Comparison of ENCODE assay signal across 8 cellular contexts in genomic region chr20:33489495-33490022, GRCh38. TPM values are rescaled to one million over a fixed set of nuclear protein-coding genes. Genes with fewer than 3 reads are reported as not detected.
A peak's percentile ranks its signal among the peaks of the same experiment; 100 is the strongest.
DNase-seq lines count a peak whose midpoint lies in the region; ATAC-seq and TF ChIP-seq lines count a peak whose summit lies in the region.

No MANE protein-coding gene starts in this region.

- peak overlapping the region; percentile 72 for H3K4me2 ChIP-seq in OCI-LY3 (ENCODE audit: low read length)

- peak overlapping the region; percentile 72 for H3K9ac ChIP-seq in OCI-LY3 (ENCODE audit: low read length)

- H3K36me3 ChIP-seq in OCI-LY3 (replicated peaks; ENCODE audit: low read depth, low read length), result no peaks in the 10 kb centered on the region
- H3K36me3 ChIP-seq in mucosa of descending colon (ENCODE audit: low read depth), result no peaks in the 10 kb centered on the region

- peak overlapping the region; percentile 41 for H3K27ac ChIP-seq in OCI-LY3 (ENCODE audit: low read length)
- peak overlapping the region; percentile 82 for H3K27ac ChIP-seq in epithelial cell of prostate

- H3K4me1 ChIP-seq in OCI-LY3 (ENCODE audit: low read length) (peaks cover 8% of the 10 kb centered on the region), mucosa of descending colon (ENCODE audit: low read depth) (peaks cover 17% of the 10 kb centered on the region)

- H3K27me3 ChIP-seq in OCI-LY3 (ENCODE audit: low read depth, low read length), result no peaks in the 10 kb centered on the region

- peak; percentile 92 for ATAC-seq in GM21528 (IDR thresholded peaks at IDR 0.05; ENCODE audit: low FRiP score, unreplicated experiment)
- ATAC-seq in mucosa of descending colon, result peak; percentile 95

- H3K79me2 ChIP-seq in OCI-LY3 (ENCODE audit: low read length), result peaks cover 11% of the 10 kb centered on the region

- peak; percentile 90 for DNase-seq in DMS 273 treated with DMSO at 0.1 percent for 48 hours (lab: John Stamatoyannopoulos, UW)
- DNase-seq in HuH-7.5 (ENCODE audit: low spot score), result peak; percentile 99
- peak; percentile 98 for DNase-seq in activated T-cell treated with anti-CD3 and anti-CD28 coated beads for 4 hours
- DNase-seq in epithelial cell of prostate (ENCODE audit: low read depth, low spot score), result peak; percentile 76
- peak; percentile 99 to 100 (median 100) for DNase-seq in mucosa of descending colon
- DNase-seq in stimulated activated CD8-positive, alpha-beta memory T cell treated with anti-CD3 and anti-CD28 coated beads, Interleukin-4, amount 100 ng/mL, for 1 hour (ENCODE audit: low read depth in 2 of 2, low spot score in 1 of 2), result peak; percentile 97 to 98

- TF ChIP-seq CTCF in OCI-LY3 (IDR thresholded peaks at IDR 0.05; ENCODE audit: low read depth, low read length), result no peak
- TF ChIP-seq CTCF in mucosa of descending colon (IDR thresholded peaks at IDR 0.05), result no peak

- H2AFZ ChIP-seq in OCI-LY3 (ENCODE audit: low read depth, low read length), result peak overlapping the region; percentile 44; the same call in 1 of the 2 replicates

- H3K4me3 ChIP-seq in OCI-LY3 (ENCODE audit: low read length) (peak overlapping the region; percentile 77), mucosa of descending colon (no peak overlapping the region)

- H3K9me3 ChIP-seq in OCI-LY3 (ENCODE audit: insufficient read depth, low read length), result no peaks in the 10 kb centered on the region
- no peaks in the 10 kb centered on the region for H3K9me3 ChIP-seq in mucosa of descending colon

- intact Hi-C loops in mucosa of descending colon (cut with DNase I, micrococcal nuclease), result no loop called here

- H4K20me1 ChIP-seq in OCI-LY3 (ENCODE audit: insufficient read depth, low read length), result 0 out of 2 replicates have a peak, but pooled peaks cover 3% of the 10 kb centered on the region

RNA-seq across cellular contexts. Expression of gene CBFA2T2, which starts 0.3 kb away (rescaled TPM):
- total RNA-seq in mucosa of descending colon, result 10 to 100 TPM; 28.5 to 37.4 (median 30.3) TPM

RNA-seq across cellular contexts. Expression of gene SNTA1, which starts 46.0 kb away (rescaled TPM):
- total RNA-seq in mucosa of descending colon, result 10 to 100 TPM in 1 of 3 donors, 1 to 10 TPM in 2; 2.3 to 17.2 (median 5.0) TPM
